Comparison of ENCODE assay signal across 19 cellular contexts in genomic region chr17:31412511-31412910, GRCh38. TPM values are rescaled to one million over a fixed set of nuclear protein-coding genes. Genes with fewer than 3 reads are reported as not detected.
A peak's percentile ranks its signal among the peaks of the same experiment; 100 is the strongest.
DNase-seq lines count a peak whose midpoint lies in the region; ATAC-seq, FAIRE-seq and TF ChIP-seq lines count a peak whose summit lies in the region.
"Had no signal": no experiment of that assay in that cellular context is flagged by ENCODE, and none has a peak within 500 bp of the region (broad histone marks: within the 10 kb centered on the region; RNA-seq: fewer than 3 reads in every experiment).

No MANE protein-coding gene starts in this region.

- CTCF ChIA-PET in HepG2 (lab: Yijun Ruan, JAX; ENCODE audit: low intra/inter-chr PET ratio, low total read pairs) = no interaction called here

- POLR2A ChIA-PET in HepG2 (lab: Yijun Ruan, JAX) = no interaction called here

- H3K9ac ChIP-seq in HepG2 (ENCODE audit: insufficient read depth, low read depth, low read length) = no peak overlapping the region

- H3K9me3 ChIP-seq in WERI-Rb-1 (ENCODE audit: severe bottlenecking) = no peaks in the 10 kb centered on the region
- H3K9me3 ChIP-seq in HepG2 (ENCODE audit: low read length) = no peaks in the 10 kb centered on the region

- TF ChIP-seq RAD21 in HepG2 (CRISPR knock-in tag; IDR thresholded peaks at IDR 0.05) = no peak

- TF ChIP-seq CTCF in WERI-Rb-1 (IDR thresholded peaks at IDR 0.05; ENCODE audit: low read depth, low read length) = no peak
- TF ChIP-seq CTCF in HepG2 (CRISPR knock-in tag; IDR thresholded peaks at IDR 0.05) = no peak

- no peaks in the 10 kb centered on the region for H4K20me1 ChIP-seq in HepG2 (ENCODE audit: insufficient read depth, low read length)

- H3K36me3 ChIP-seq in WERI-Rb-1 (no peaks in the 10 kb centered on the region), HepG2 (replicated peaks in 1 of 2; ENCODE audit: control insufficient read depth in 1 of 2, insufficient read depth in 2 of 2, low read length in 2 of 2) (no peaks in the 10 kb centered on the region)

- H3K27ac ChIP-seq in WERI-Rb-1 = no peak overlapping the region
- H3K27ac ChIP-seq in cingulate gyrus (ENCODE audit: low read depth, low read length) = peak overlapping the region; percentile 98
- no peak overlapping the region for H3K27ac ChIP-seq in HepG2 (ENCODE audit: extremely low read length, insufficient read depth, low read length)
- H3K27ac ChIP-seq in temporal lobe (ENCODE audit: low read depth, low read length) = peak overlapping the region; percentile 99
- H3K27ac ChIP-seq: SK-N-MC had no signal

- DNase-seq in WERI-Rb-1 = peak; percentile 61
- no peak for DNase-seq in HepG2 (ENCODE audit: low spot score)
- DNase-seq in NCI-H2107 (lab: John Stamatoyannopoulos, UW) = no peak
- DNase-seq in activated gamma-delta T cell (lab: John Stamatoyannopoulos, UW) = no peak
- DNase-seq: ACHN, COR-L47, DMS 273 treated with DMSO at 0.1 percent for 48 hours, HCEC 1CT, NCI-H1092 treated with DMSO at 0.1 percent for 48 hours, NCI-H146, NCI-H2081, OCI-M1, SHP77 had no signal

- no peak overlapping the region for H3K4me3 ChIP-seq in WERI-Rb-1 (ENCODE audit: low read depth, low read length)
- H3K4me3 ChIP-seq in HepG2 (replicated peaks in 1 of 3; ENCODE audit: insufficient read depth in 1 of 3, low read depth in 2 of 3, low read length in 3 of 3) = no peak overlapping the region
- H3K4me3 ChIP-seq: K562, SK-N-MC had no signal

- no peaks in the 10 kb centered on the region for H3K79me2 ChIP-seq in HepG2 (ENCODE audit: insufficient read depth, low read length)

- intact Hi-C loops in HepG2 (cut with micrococcal nuclease; ENCODE audit: unreplicated experiment) = no loop called here

- no peak for TF ChIP-seq POLR2A in HepG2 (IDR thresholded peaks at IDR 0.05; ENCODE audit: insufficient read depth in 1 of 2, low read depth in 2 of 2, low read length in 2 of 2)

- H3K27me3 ChIP-seq in WERI-Rb-1 (ENCODE audit: insufficient read depth, low read depth, severe bottlenecking) (no peaks in the 10 kb centered on the region), HepG2 (ENCODE audit: control insufficient read depth in 1 of 2, insufficient read depth in 2 of 2, low read length in 2 of 2) (peaks cover 1 to 29% of the 10 kb centered on the region in 2 experiments; a peak in 3 of 5 replicates)

- FAIRE-seq in HepG2 (lab: Jason Lieb, UNC) = no peak
- FAIRE-seq: G401.6, K562 had no signal

- TF ChIP-seq EP300 in HepG2 (IDR thresholded peaks at IDR 0.05; ENCODE audit: low read depth in 2 of 2, low read length in 2 of 2) = no peak
- no peak for TF ChIP-seq EP300 in HepG2 (CRISPR knock-in tag; IDR thresholded peaks at IDR 0.05; ENCODE audit: borderline replicate concordance)

- in situ Hi-C loops in HepG2 (cut with HindIII; ENCODE audit: extremely low pct_ligation_motif_present, low pct_unique_long_range_greater_than_20kb) = no loop called here

- no peak overlapping the region for H3K4me2 ChIP-seq in HepG2 (ENCODE audit: low read depth, low read length)

- peaks cover 27% of the 10 kb centered on the region for H3K4me1 ChIP-seq in HepG2 (ENCODE audit: insufficient read depth, low read length)

- H2AFZ ChIP-seq in HepG2 (ENCODE audit: low read length) = no peak overlapping the region

- ATAC-seq in HepG2 = no peak
- no peak for ATAC-seq in HG03439 (IDR thresholded peaks at IDR 0.05; ENCODE audit: unreplicated experiment)
- ATAC-seq: K562 had no signal

- WGBS in HepG2 (ENCODE audit: low lambda C conversion rate) = 35% methylated on average over 5 of the region's 6 CpGs

- BruUV-seq in HepG2 (replicated peaks; lab: Mats Ljungman, UMichigan) = no TSS peak

TF ChIP-seq in HepG2, 621 proteins besides CTCF, POLR2A, EP300 and RAD21:
- TF ChIP-seq ZNF629 (CRISPR knock-in tag; conservative IDR thresholded peaks at IDR 0.05) = 0 out of 2 replicates have a peak, but pooled peaks have one; percentile 21
- no peak for TF ChIP-seq RORA (CRISPR knock-in tag; IDR thresholded peaks at IDR 0.05)

RNA-seq across cellular contexts. Expression of gene RAB11FIP4, which starts 21.0 kb away (rescaled TPM):
- total RNA-seq in HepG2 (2016; rRNA removed; fragmentation: Illumina TruSeq; extraction: Trizol) (89.3 and 97.5 TPM in 2 replicates), temporal lobe (56.5 TPM)
- total RNA-seq in HepG2 (2016; cell fraction: cytosol; rRNA removed; fragmentation: Illumina TruSeq; extraction: Trizol; ENCODE audit: low read depth) = 15.7 and 17.7 TPM in 2 replicates
- 82.8 and 83.9 TPM in 2 replicates for total RNA-seq in HepG2 (2016; cell fraction: insoluble cytoplasmic fraction; rRNA removed; fragmentation: Illumina TruSeq; extraction: Trizol)
- 46.0 and 48.9 TPM in 2 replicates for total RNA-seq in HepG2 (2016; cell fraction: membrane; rRNA removed; fragmentation: Illumina TruSeq; extraction: Trizol)
- total RNA-seq in HepG2 (2016; cell fraction: nucleus; rRNA removed; fragmentation: Illumina TruSeq; extraction: Trizol) = 51.3 and 59.0 TPM in 2 replicates
- 28.0 and 31.2 TPM in 2 replicates for polyA plus RNA-seq in HepG2 (2011; rRNA removed)
- polyA plus RNA-seq in HepG2 (2011; cell fraction: cytosol; rRNA removed) = 25.5 and 31.3 TPM in 2 replicates
- 29.4 and 36.0 TPM in 2 replicates for polyA plus RNA-seq in HepG2 (2011; cell fraction: nucleus; rRNA removed)
- 23.1 and 41.4 TPM in 2 replicates for polyA plus RNA-seq in HepG2 (2012)
- polyA plus RNA-seq in HepG2 (2016; cell fraction: cytosol; fragmentation: Illumina TruSeq; extraction: Trizol; ENCODE audit: low read depth) = 7.9 and 9.3 TPM in 2 replicates
- polyA plus RNA-seq in HepG2 (2016; cell fraction: insoluble cytoplasmic fraction; fragmentation: Illumina TruSeq; extraction: Trizol; ENCODE audit: low read depth) = 69.1 and 77.3 TPM in 2 replicates
- 22.4 and 25.9 TPM in 2 replicates for polyA plus RNA-seq in HepG2 (2016; cell fraction: membrane; fragmentation: Illumina TruSeq; extraction: Trizol; ENCODE audit: low read depth)
- 62.4 and 65.5 TPM in 2 replicates for polyA plus RNA-seq in HepG2 (2016; cell fraction: nucleus; fragmentation: Illumina TruSeq; extraction: Trizol; ENCODE audit: insufficient read depth, low read depth)
- polyA minus RNA-seq in HepG2 (2011; rRNA and poly(A)+ RNA removed; ENCODE audit: low replicate concordance) = 2.3 and 38.5 TPM in 2 replicates
- polyA minus RNA-seq in HepG2 (2011; cell fraction: cytosol; rRNA and poly(A)+ RNA removed) = 25.4 and 28.4 TPM in 2 replicates
- polyA minus RNA-seq in HepG2 (2011; cell fraction: nucleus; rRNA and poly(A)+ RNA removed) = 25.7 and 25.9 TPM in 2 replicates

Comparison
In these comparisons a context has a peak if more than half of its experiments do, and no peak if none do; other contexts are left out.
1. H3K27ac ChIP-seq: peak in cingulate gyrus (single experiment) and temporal lobe (single experiment); none in WERI-Rb-1 (single experiment) and HepG2 (single experiment).